In genomic region chr7:43735802-43736603, GRCh38 we compare ENCODE assay signal across 1 cellular context.
TF ChIP-seq lines count a peak whose summit lies in the region.

No MANE protein-coding gene starts in this region.

TF ChIP-seq in GM12878, 131 proteins besides CTCF, POLR2A, EP300 and RAD21 (continued from another document and continues in another):
- peak; percentile 31 for TF ChIP-seq PBX3 (IDR thresholded peaks at IDR 0.05; ENCODE audit: insufficient replicate concordance, low read depth, low read length)
- TF ChIP-seq MTA3 (IDR thresholded peaks at IDR 0.05; ENCODE audit: borderline replicate concordance, low read length) = no peak
- TF ChIP-seq TCF3 (IDR thresholded peaks at IDR 0.05; ENCODE audit: borderline replicate concordance, insufficient read depth, low read depth, low read length) = peak; percentile 66; the same call in 1 of the 2 replicates
- no peak for TF ChIP-seq CBX3 (IDR thresholded peaks at IDR 0.05; ENCODE audit: borderline replicate concordance, low read depth)
- TF ChIP-seq MXI1 (IDR thresholded peaks at IDR 0.05; ENCODE audit: low read depth, low read length) = no peak
- TF ChIP-seq BMI1 (IDR thresholded peaks at IDR 0.05; ENCODE audit: borderline replicate concordance) = no peak
- TF ChIP-seq CUX1 (IDR thresholded peaks at IDR 0.05; ENCODE audit: insufficient replicate concordance, low read depth, low read length) = peak; percentile 7
- TF ChIP-seq NFIC (IDR thresholded peaks at IDR 0.05; ENCODE audit: low read depth, low read length) = peak; percentile 92
- no peak; the same call in 1 of the 2 replicates for TF ChIP-seq TBL1XR1 (IDR thresholded peaks at IDR 0.05; ENCODE audit: low read depth, low read length)
- TF ChIP-seq BCLAF1 (IDR thresholded peaks at IDR 0.05) = no peak
- peak; percentile 45 for TF ChIP-seq SKIL (IDR thresholded peaks at IDR 0.05; ENCODE audit: low read depth, poor library complexity, severe bottlenecking)
- peak; percentile 81 for TF ChIP-seq PKNOX1 (IDR thresholded peaks at IDR 0.05)
- peak; percentile 77; the same call in 1 of the 2 replicates for TF ChIP-seq TCF7 (IDR thresholded peaks at IDR 0.05; ENCODE audit: borderline replicate concordance)
- peak; percentile 75; the same call in 1 of the 2 replicates for TF ChIP-seq RUNX3 (IDR thresholded peaks at IDR 0.05; ENCODE audit: low read length)
- TF ChIP-seq SMARCA5 (IDR thresholded peaks at IDR 0.05) = peak; percentile 81; the same call in 1 of the 2 replicates
- TF ChIP-seq ATF2 (IDR thresholded peaks at IDR 0.05; ENCODE audit: low read length) = peak; percentile 82
- TF ChIP-seq IRF4 (IDR thresholded peaks at IDR 0.05; ENCODE audit: low read depth, low read length) = peak; percentile 61; the same call in 1 of the 2 replicates
- TF ChIP-seq TCF12 (IDR thresholded peaks at IDR 0.05; ENCODE audit: low read depth, low read length) = peak; percentile 63; the same call in 1 of the 2 replicates
- TF ChIP-seq YBX1 (IDR thresholded peaks at IDR 0.05) = no peak
- no peak for TF ChIP-seq SUZ12 (IDR thresholded peaks at IDR 0.05; ENCODE audit: unreplicated experiment)
- TF ChIP-seq CREB1 (IDR thresholded peaks at IDR 0.05; ENCODE audit: low read depth) = peak; percentile 26; the same call in 1 of the 2 replicates
- peak in 1 of 2 experiments; percentile 78; a peak in 1 of 4 replicates for TF ChIP-seq CEBPB (IDR thresholded peaks at IDR 0.05; ENCODE audit: borderline replicate concordance in 1 of 2, low read depth in 2 of 2, low read length in 2 of 2)
- TF ChIP-seq NR2F1 (conservative IDR thresholded peaks at IDR 0.05) = 0 out of 2 replicates have a peak, but pooled peaks have one; percentile 7
- 0 out of 2 replicates have a peak, but pooled peaks have one; percentile 29 for TF ChIP-seq GABPA (IDR thresholded peaks at IDR 0.05; ENCODE audit: low read depth)
- TF ChIP-seq BCL3 (IDR thresholded peaks at IDR 0.05; ENCODE audit: borderline replicate concordance, insufficient read depth, low read depth, low read length, poor library complexity, severe bottlenecking) = peak; percentile 60
- TF ChIP-seq IKZF1 (conservative IDR thresholded peaks at IDR 0.05) = peak; percentile 95
- TF ChIP-seq ATF7 (IDR thresholded peaks at IDR 0.05; ENCODE audit: low read depth) = peak; percentile 58; the same call in 1 of the 2 replicates
- TF ChIP-seq PML (IDR thresholded peaks at IDR 0.05; ENCODE audit: low read length) = peak; percentile 42; the same call in 1 of the 2 replicates
- TF ChIP-seq IKZF2 (IDR thresholded peaks at IDR 0.05) = peak; percentile 94 to 96
- TF ChIP-seq POU2F2 (IDR thresholded peaks at IDR 0.05; ENCODE audit: borderline replicate concordance, low read depth, low read length) = peak; percentile 71; the same call in 1 of the 3 replicates
- TF ChIP-seq YY1 (IDR thresholded peaks at IDR 0.05; ENCODE audit: low read depth, low read length) = 0 out of 2 replicates have a peak, but pooled peaks have one; percentile 30
- TF ChIP-seq SP1 (IDR thresholded peaks at IDR 0.05; ENCODE audit: low read depth, low read length) = peak; percentile 41
- TF ChIP-seq ZNF217 (IDR thresholded peaks at IDR 0.05) = peak; percentile 93; the same call in 1 of the 2 replicates
- TF ChIP-seq MEF2B (IDR thresholded peaks at IDR 0.05; ENCODE audit: partially characterized antibody, poor library complexity, severe bottlenecking) = peak; percentile 77
- no peak for TF ChIP-seq ZNF592 (IDR thresholded peaks at IDR 0.05)
